In genomic region chr10:37496061-37496460, GRCh38 we compare ENCODE assay signal across 20 cellular contexts.
DNase-seq lines count a peak whose midpoint lies in the region; ATAC-seq and TF ChIP-seq lines count a peak whose summit lies in the region.
"Had no signal": no experiment of that assay in that cellular context is flagged by ENCODE, and none has a peak within 500 bp of the region (broad histone marks: within the 10 kb centered on the region; RNA-seq: fewer than 3 reads in every experiment).

No MANE protein-coding gene starts in this region.

- H3K9ac ChIP-seq in mammary epithelial cell (ENCODE audit: insufficient read depth, low read length): no peak overlapping the region
- H3K9ac ChIP-seq: BLaER1 had no signal

- no peaks in the 10 kb centered on the region for H4K20me1 ChIP-seq in mammary epithelial cell (ENCODE audit: insufficient read depth, low read length)
- H4K20me1 ChIP-seq: BLaER1 had no signal

- H3K27me3 ChIP-seq in mammary epithelial cell (ENCODE audit: insufficient read depth, low read length): no peaks in the 10 kb centered on the region
- H3K27me3 ChIP-seq: BE2C, BLaER1 had no signal

- intact Hi-C loops in mammary epithelial cell (cut with micrococcal nuclease): loop anchor here (5.0 kb wide), 1 partner anchor 256 kb away; no protein-coding TSS in a partner anchor

- peaks cover 4% of the 10 kb centered on the region for H3K9me3 ChIP-seq in mammary epithelial cell (replicated peaks; ENCODE audit: insufficient read depth, low read length)
- H3K9me3 ChIP-seq: BE2C, BLaER1 had no signal

- H3K4me1 ChIP-seq in mammary epithelial cell (ENCODE audit: insufficient read depth, low read length): no peaks in the 10 kb centered on the region
- H3K4me1 ChIP-seq: BE2C, BLaER1 had no signal

- H3K79me2 ChIP-seq in mammary epithelial cell (ENCODE audit: insufficient read depth, low read length): no peaks in the 10 kb centered on the region

- TF ChIP-seq CTCF in 22Rv1 (IDR thresholded peaks at IDR 0.05) (no peak), coronary artery (IDR thresholded peaks at IDR 0.05) (no peak), mammary epithelial cell (conservative IDR thresholded peaks at IDR 0.05 in 1 of 2, IDR thresholded peaks at IDR 0.05 in 1 of 2; ENCODE audit: extremely low read depth in 1 of 2, insufficient read depth in 1 of 2, low read depth in 1 of 2, low read length in 2 of 2) (no peak)

- in situ Hi-C loops in mammary epithelial cell (cut with MboI; ENCODE audit: low sequenced_read_pairs in 2 of 2): no loop called here

- POLR2A ChIA-PET in activated CD4-positive, alpha-beta memory T cell treated with anti-CD3 and anti-CD28 coated beads, Interleukin-2, amount 10 ng/mL, durations not matched to agents 7 days and 5 days (lab: Charles Lee): no interaction called here

- no peak overlapping the region for H3K27ac Mint-ChIP-seq in activated CD4-positive, alpha-beta memory T cell treated with anti-CD3 and anti-CD28 coated beads, Interleukin-2, amount 10 ng/mL, durations not matched to agents 7 days and 5 days
- H3K27ac Mint-ChIP-seq: CD14-positive monocyte; CD4-positive, alpha-beta memory T cell; CD4-positive, CD25-positive, alpha-beta regulatory T cell; CD8-positive, alpha-beta memory T cell had no signal

- H3K4me3 ChIP-seq in coronary artery (no peak overlapping the region), mammary epithelial cell (replicated peaks in 1 of 3; ENCODE audit: insufficient read depth in 1 of 3, low read depth in 2 of 3, low read length in 3 of 3) (no peak overlapping the region)
- H3K4me3 ChIP-seq: BLaER1 had no signal

- no TSS peak for BruUV-seq in mammary epithelial cell (replicated peaks; lab: Mats Ljungman, UMichigan)

- H3K4me2 ChIP-seq in mammary epithelial cell (ENCODE audit: insufficient read depth, low read depth, low read length): no peak overlapping the region
- H3K4me2 ChIP-seq: BLaER1 had no signal

- no peaks in the 10 kb centered on the region for H3K36me3 ChIP-seq in mammary epithelial cell (ENCODE audit: insufficient read depth, low read length)
- H3K36me3 ChIP-seq: BE2C, BLaER1 had no signal

- WGBS in mammary epithelial cell (ENCODE audit: low coverage, missing lambda C conversion rate): 62% methylated on average over 3 of the region's 3 CpGs

- ATAC-seq in HG03280 (IDR thresholded peaks at IDR 0.05; ENCODE audit: unreplicated experiment): peak; percentile 17

- DNase-seq in coronary artery (ENCODE audit: low spot score) (peak; percentile 5), mammary epithelial cell (no peak)
- DNase-seq in activated CD4-positive, alpha-beta memory T cell treated with anti-CD3 and anti-CD28 coated beads, Interleukin-2, amount 10 ng/mL, durations not matched to agents 7 days and 5 days: no peak
- DNase-seq: 8988T; BE2C; C1 segment of cervical spinal cord; CD4-positive, alpha-beta memory T cell; CD8-positive, alpha-beta memory T cell; COR-L47; DMS 273 treated with DMSO at 0.1 percent for 48 hours; DMS153; DMS79; DND-41; EL; GF-D8 had no signal

- H3K9me3 Mint-ChIP-seq in activated CD4-positive, alpha-beta memory T cell treated with anti-CD3 and anti-CD28 coated beads, Interleukin-2, amount 10 ng/mL, durations not matched to agents 7 days and 5 days: no peaks in the 10 kb centered on the region

- H3K4me1 Mint-ChIP-seq in activated CD4-positive, alpha-beta memory T cell treated with anti-CD3 and anti-CD28 coated beads, Interleukin-2, amount 10 ng/mL, durations not matched to agents 7 days and 5 days: no peaks in the 10 kb centered on the region
- H3K4me1 Mint-ChIP-seq: CD14-positive monocyte; CD4-positive, alpha-beta memory T cell; CD4-positive, CD25-positive, alpha-beta regulatory T cell; CD8-positive, alpha-beta memory T cell had no signal

- H3K27me3 Mint-ChIP-seq in activated CD4-positive, alpha-beta memory T cell treated with anti-CD3 and anti-CD28 coated beads, Interleukin-2, amount 10 ng/mL, durations not matched to agents 7 days and 5 days: no peaks in the 10 kb centered on the region
- H3K27me3 Mint-ChIP-seq: CD4-positive, alpha-beta memory T cell; CD4-positive, CD25-positive, alpha-beta regulatory T cell; CD8-positive, alpha-beta memory T cell had no signal

- CTCF ChIA-PET in mammary epithelial cell (lab: Charles Lee; ENCODE audit: low non-redundant PET): interaction anchor here (0.5 kb wide), 1 partner anchor 21 kb away, joined by 22 read pairs; no protein-coding TSS in a partner anchor
- CTCF ChIA-PET in activated CD4-positive, alpha-beta memory T cell treated with anti-CD3 and anti-CD28 coated beads, Interleukin-2, amount 10 ng/mL, durations not matched to agents 7 days and 5 days (lab: Charles Lee): no interaction called here

- dilution Hi-C loops in mammary epithelial cell (cut with HindIII; ENCODE audit: low sequenced_read_pairs): no loop called here

- H2AFZ ChIP-seq in mammary epithelial cell (ENCODE audit: low read depth, low read length): no peak overlapping the region

- H3K4me3 Mint-ChIP-seq in activated CD4-positive, alpha-beta memory T cell treated with anti-CD3 and anti-CD28 coated beads, Interleukin-2, amount 10 ng/mL, durations not matched to agents 7 days and 5 days: no peak overlapping the region
- H3K4me3 Mint-ChIP-seq: CD14-positive monocyte; CD4-positive, alpha-beta memory T cell; CD4-positive, CD25-positive, alpha-beta regulatory T cell; CD8-positive, alpha-beta memory T cell had no signal

- no peaks in the 10 kb centered on the region for H3K36me3 Mint-ChIP-seq in activated CD4-positive, alpha-beta memory T cell treated with anti-CD3 and anti-CD28 coated beads, Interleukin-2, amount 10 ng/mL, durations not matched to agents 7 days and 5 days (ENCODE audit: low read depth)
- H3K36me3 Mint-ChIP-seq: CD14-positive monocyte; CD4-positive, alpha-beta memory T cell; CD4-positive, CD25-positive, alpha-beta regulatory T cell; CD8-positive, alpha-beta memory T cell had no signal

- H3K27ac ChIP-seq in 22Rv1 (peak overlapping the region; percentile 67), coronary artery (no peak overlapping the region), mammary epithelial cell (ENCODE audit: insufficient read depth, low read depth, low read length) (no peak overlapping the region)
- H3K27ac ChIP-seq: BLaER1 had no signal
